19 cellular contexts compared by ENCODE assay signal in the genomic region with DNA sequence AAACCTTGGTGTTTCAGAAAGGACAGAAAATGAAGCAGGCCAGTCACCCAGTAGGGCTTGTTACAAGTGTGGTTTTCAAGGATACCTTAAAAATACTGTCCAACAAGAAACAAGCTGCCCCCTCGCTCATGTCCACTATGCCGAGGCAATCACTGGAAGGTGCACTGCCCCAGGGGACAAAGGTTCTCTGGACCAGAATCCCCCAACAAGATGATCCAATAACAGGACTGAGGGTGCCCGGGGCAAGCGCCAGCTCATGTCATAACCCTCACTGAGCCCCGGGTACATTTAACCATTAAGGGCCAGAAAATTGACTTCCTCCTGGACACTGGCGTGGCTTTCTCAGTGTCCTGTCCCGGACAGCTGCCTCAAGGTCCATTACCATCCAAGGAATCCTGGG. TPM values are rescaled to one million over a fixed set of nuclear protein-coding genes. Genes with fewer than 3 reads are reported as not detected.
A peak's percentile ranks its signal among the peaks of the same experiment; 100 is the strongest.
DNase-seq lines count a peak whose midpoint lies in the region; ATAC-seq and TF ChIP-seq lines count a peak whose summit lies in the region.
"Had no signal": no experiment of that assay in that cellular context is flagged by ENCODE, and none has a peak within 500 bp of the region (broad histone marks: within the 10 kb centered on the region; RNA-seq: fewer than 3 reads in every experiment).

No MANE protein-coding gene starts in this region.

- peaks cover 15% of the 10 kb centered on the region for H3K4me1 Mint-ChIP-seq in activated CD4-positive, alpha-beta memory T cell treated with anti-CD3 and anti-CD28 coated beads, Interleukin-2, amount 10 ng/mL, durations not matched to agents 7 days and 5 days
- H3K4me1 Mint-ChIP-seq: CD4-positive, alpha-beta memory T cell had no signal

- no peak overlapping the region for H3K4me3 Mint-ChIP-seq in activated CD4-positive, alpha-beta memory T cell treated with anti-CD3 and anti-CD28 coated beads, Interleukin-2, amount 10 ng/mL, durations not matched to agents 7 days and 5 days
- H3K4me3 Mint-ChIP-seq: CD14-positive monocyte; CD4-positive, alpha-beta memory T cell; GM23338 had no signal

- peaks cover 7% of the 10 kb centered on the region for H3K9me3 Mint-ChIP-seq in activated CD4-positive, alpha-beta memory T cell treated with anti-CD3 and anti-CD28 coated beads, Interleukin-2, amount 10 ng/mL, durations not matched to agents 7 days and 5 days

- peaks cover 2% of the 10 kb centered on the region for H3K27me3 Mint-ChIP-seq in activated CD4-positive, alpha-beta memory T cell treated with anti-CD3 and anti-CD28 coated beads, Interleukin-2, amount 10 ng/mL, durations not matched to agents 7 days and 5 days
- H3K27me3 Mint-ChIP-seq: CD4-positive, alpha-beta memory T cell had no signal

- intact Hi-C loops in heart right ventricle (cut with DNase I) (loop anchor here in 1 of 10 donors (1.0 kb wide), 1 partner anchor 84 kb away; no protein-coding TSS in a partner anchor), Right ventricle myocardium inferior (cut with DNase I) (no loop called here), ascending aorta (cut with DNase I) (no loop called here), aorta (cut with DNase I) (loop anchor here (2.0 to 10.0 kb wide), 2 partner anchors 37 to 159 kb away; no protein-coding TSS in a partner anchor)

- TF ChIP-seq CTCF in heart right ventricle (IDR thresholded peaks at IDR 0.05), result no peak
- TF ChIP-seq CTCF in ascending aorta (IDR thresholded peaks at IDR 0.05), result no peak

- peaks cover 0 to 23% (median 7%) of the 10 kb centered on the region in 9 donors for H3K4me1 ChIP-seq in heart right ventricle
- peaks cover 0 to 12% of the 10 kb centered on the region in 2 donors for H3K4me1 ChIP-seq in ascending aorta
- H3K4me1 ChIP-seq in aorta (ENCODE audit: control insufficient read depth in 1 of 2, insufficient read depth in 2 of 2, low read length in 2 of 2), result peaks cover 0 to 4% of the 10 kb centered on the region in 2 donors
- H3K4me1 ChIP-seq: BLaER1 had no signal

- 91 to 93% methylated on average over 7 of the region's 7 CpGs for WGBS in heart right ventricle, 2 donors
- WGBS in aorta, 2 donors, result 61 to 63% methylated on average over 7 of the region's 7 CpGs

- H3K4me3 ChIP-seq in heart right ventricle (no peak overlapping the region), ascending aorta (no peak overlapping the region), aorta (ENCODE audit: low read length in 2 of 2) (no peak overlapping the region)
- H3K4me3 ChIP-seq: BLaER1, GM23338 had no signal

- DNase-seq in heart right ventricle, result no peak
- DNase-seq in Right ventricle myocardium inferior (ENCODE audit: missing footprints), result no peak
- DNase-seq in ascending aorta (ENCODE audit: low spot score in 2 of 2), result peak in 1 of 2 donors; percentile 68
- DNase-seq in left lobe of liver (ENCODE audit: low spot score), result peak; percentile 88
- no peak for DNase-seq in aorta
- DNase-seq in activated CD4-positive, alpha-beta memory T cell treated with anti-CD3 and anti-CD28 coated beads, Interleukin-2, amount 10 ng/mL, durations not matched to agents 7 days and 5 days, result no peak
- DNase-seq in stimulated activated CD4-positive, alpha-beta T cell treated with anti-CD3 and anti-CD28 coated beads, Interleukin-1b, Interleukin-23, amount 100 ng/mL, for 48 hours, result no peak
- DNase-seq: 8988T; CD4-positive, alpha-beta memory T cell; DMS153; DMS79; GDM1; HCEC 1CT had no signal

- H3K27me3 ChIP-seq in heart right ventricle, result no peaks in the 10 kb centered on the region
- H3K27me3 ChIP-seq in ascending aorta, result no peaks in the 10 kb centered on the region
- no peaks in the 10 kb centered on the region for H3K27me3 ChIP-seq in aorta (ENCODE audit: control insufficient read depth in 1 of 2, insufficient read depth in 2 of 2, low read length in 1 of 2)
- H3K27me3 ChIP-seq: BLaER1 had no signal

- H3K27ac ChIP-seq in heart right ventricle, result peak overlapping the region in 9 of 10 donors; percentile 30 to 64 (median 50)
- H3K27ac ChIP-seq in ascending aorta, result peak overlapping the region; percentile 73
- H3K27ac ChIP-seq in aorta (ENCODE audit: low read depth in 1 of 2, low read length in 2 of 2), result peak overlapping the region; percentile 64 to 92
- H3K27ac ChIP-seq: BLaER1, HL-60 had no signal

- ATAC-seq in heart right ventricle, result no peak
- ATAC-seq in Right ventricle myocardium inferior, result no peak
- ATAC-seq in left lobe of liver, result peak; percentile 76
- ATAC-seq in aorta (ENCODE audit: low FRiP score), result no peak
- ATAC-seq: GM23338 had no signal

- POLR2A ChIA-PET in activated CD4-positive, alpha-beta memory T cell treated with anti-CD3 and anti-CD28 coated beads, Interleukin-2, amount 10 ng/mL, durations not matched to agents 7 days and 5 days (lab: Charles Lee), result no interaction called here

- no peak overlapping the region for H3K27ac Mint-ChIP-seq in activated CD4-positive, alpha-beta memory T cell treated with anti-CD3 and anti-CD28 coated beads, Interleukin-2, amount 10 ng/mL, durations not matched to agents 7 days and 5 days
- H3K27ac Mint-ChIP-seq: CD14-positive monocyte; CD4-positive, alpha-beta memory T cell; GM23338 had no signal

- CTCF ChIA-PET in activated CD4-positive, alpha-beta memory T cell treated with anti-CD3 and anti-CD28 coated beads, Interleukin-2, amount 10 ng/mL, durations not matched to agents 7 days and 5 days (lab: Charles Lee), result no interaction called here

- H3K36me3 Mint-ChIP-seq in activated CD4-positive, alpha-beta memory T cell treated with anti-CD3 and anti-CD28 coated beads, Interleukin-2, amount 10 ng/mL, durations not matched to agents 7 days and 5 days (ENCODE audit: low read depth), result no peaks in the 10 kb centered on the region
- H3K36me3 Mint-ChIP-seq: CD14-positive monocyte; CD4-positive, alpha-beta memory T cell had no signal

- H3K9me3 ChIP-seq in heart right ventricle (peaks cover 0 to 22% (median 6%) of the 10 kb centered on the region in 11 donors), ascending aorta (peaks cover 0 to 6% of the 10 kb centered on the region in 2 donors), aorta (ENCODE audit: control insufficient read depth, low read length) (no peaks in the 10 kb centered on the region)

- no peaks in the 10 kb centered on the region for H3K36me3 ChIP-seq in heart right ventricle
- no peaks in the 10 kb centered on the region for H3K36me3 ChIP-seq in ascending aorta
- H3K36me3 ChIP-seq in aorta (ENCODE audit: control insufficient read depth in 1 of 2, insufficient read depth in 2 of 2, low read length in 1 of 2), result no peaks in the 10 kb centered on the region
- H3K36me3 ChIP-seq: BLaER1 had no signal

RNA-seq across cellular contexts. Expression of gene NT5DC1, which starts 6.6 kb away (rescaled TPM):
- total RNA-seq in heart right ventricle (10 to 100 TPM; 53.9 to 69.7 (median 60.4) TPM), Right ventricle myocardium inferior (49.9 TPM), ascending aorta (4.6 TPM), left lobe of liver (50.4 TPM), aorta (10 to 100 TPM; 42.9 to 47.5 TPM)
- polyA plus RNA-seq in heart right ventricle (10 to 100 TPM in 1 of 2 donors, 1 to 10 TPM in 1; 5.9 to 11.8 TPM), aorta (10 to 100 TPM; 17.0 to 33.2 TPM)
- 10 to 100 TPM; 48.3 to 49.4 TPM for total RNA-seq in activated CD4-positive, alpha-beta memory T cell treated with anti-CD3 and anti-CD28 coated beads, Interleukin-2, amount 10 ng/mL, durations not matched to agents 7 days and 5 days

RNA-seq across cellular contexts. Expression of gene COL10A1, which starts 31.9 kb away (rescaled TPM):
- 1 to 10 TPM in 1 of 10 donors, under 1 TPM in 4, not detected in 5; 0.09 to 3.1 (median 0.20) TPM for total RNA-seq in heart right ventricle
- under 1 TPM; 0.01 to 0.15 TPM for polyA plus RNA-seq in heart right ventricle
- not detected for total RNA-seq in Right ventricle myocardium inferior
- total RNA-seq in ascending aorta, result not detected
- not detected for total RNA-seq in left lobe of liver
- under 1 TPM in 1 of 2 donors, not detected in 1; 0.99 TPM for total RNA-seq in aorta
- polyA plus RNA-seq in aorta, result not detected
- total RNA-seq in activated CD4-positive, alpha-beta memory T cell treated with anti-CD3 and anti-CD28 coated beads, Interleukin-2, amount 10 ng/mL, durations not matched to agents 7 days and 5 days, result not detected
- total RNA-seq: A673; CD4-positive, alpha-beta memory T cell; HT1080 had no signal
- polyA plus RNA-seq: CD14-positive monocyte; CD4-positive, alpha-beta memory T cell had no signal

RNA-seq across cellular contexts. Expression of gene FRK, which starts 33.4 kb away (rescaled TPM):
- total RNA-seq in heart right ventricle (10 to 100 TPM in 1 of 10 donors, 1 to 10 TPM in 9; 5.1 to 10.6 (median 6.8) TPM), Right ventricle myocardium inferior (7.3 TPM), ascending aorta (8.4 TPM), left lobe of liver (12.6 TPM), aorta (10 to 100 TPM in 1 of 2 donors, 1 to 10 TPM in 1; 9.3 to 18.3 TPM)
- polyA plus RNA-seq in heart right ventricle (1 to 10 TPM in 1 of 2 donors, under 1 TPM in 1; 0.61 to 2.2 TPM), aorta (1 to 10 TPM; 1.8 to 2.8 TPM)
- total RNA-seq in activated CD4-positive, alpha-beta memory T cell treated with anti-CD3 and anti-CD28 coated beads, Interleukin-2, amount 10 ng/mL, durations not matched to agents 7 days and 5 days, result under 1 TPM in 1 of 2 experiments, not detected in 1; 0.03 TPM
- total RNA-seq: CD4-positive, alpha-beta memory T cell had no signal
- polyA plus RNA-seq: CD14-positive monocyte had no signal

Comparison
In these comparisons a context has a peak if more than half of its experiments do, and no peak if none do; other contexts are left out.
1. intact Hi-C loops: an anchor here in aorta (2.0 to 10.0 kb wide); none called in Right ventricle myocardium inferior and ascending aorta.